Comparison of ENCODE assay signal across 9 cellular contexts in genomic region chr9:108809269-108809668, GRCh38. TPM values are rescaled to one million over a fixed set of nuclear protein-coding genes. Genes with fewer than 3 reads are reported as not detected.
"Had no signal": no experiment of that assay in that cellular context is flagged by ENCODE, and none has a peak within 500 bp of the region (broad histone marks: within the 10 kb centered on the region; RNA-seq: fewer than 3 reads in every experiment).

No MANE protein-coding gene starts in this region.

- H3K4me2 ChIP-seq: GM23338 had no signal

- H3K4me3 ChIP-seq: GM23338 had no signal

- DNase-seq: H9, HCEC 1CT, KBM-7 had no signal

- FAIRE-seq: H1, H54, HTR-8/SVneo had no signal

- H2AFZ ChIP-seq: GM23338 had no signal

- ATAC-seq: GM23338 had no signal

RNA-seq across cellular contexts. Expression of gene ACTL7B, which starts 46.5 kb away (rescaled TPM):
- total RNA-seq: GM23338, H1, HT-29 had no signal
- polyA plus RNA-seq: GM23338, H1, IgD-negative memory B cell had no signal

RNA-seq across cellular contexts. Expression of gene ACTL7A, which starts 52.8 kb away (rescaled TPM):
- total RNA-seq: GM23338, H1, H9, HT-29 had no signal
- polyA plus RNA-seq: GM23338, H1, IgD-negative memory B cell had no signal
